Comparison of ENCODE assay signal across 1 cellular context in the genomic region with DNA sequence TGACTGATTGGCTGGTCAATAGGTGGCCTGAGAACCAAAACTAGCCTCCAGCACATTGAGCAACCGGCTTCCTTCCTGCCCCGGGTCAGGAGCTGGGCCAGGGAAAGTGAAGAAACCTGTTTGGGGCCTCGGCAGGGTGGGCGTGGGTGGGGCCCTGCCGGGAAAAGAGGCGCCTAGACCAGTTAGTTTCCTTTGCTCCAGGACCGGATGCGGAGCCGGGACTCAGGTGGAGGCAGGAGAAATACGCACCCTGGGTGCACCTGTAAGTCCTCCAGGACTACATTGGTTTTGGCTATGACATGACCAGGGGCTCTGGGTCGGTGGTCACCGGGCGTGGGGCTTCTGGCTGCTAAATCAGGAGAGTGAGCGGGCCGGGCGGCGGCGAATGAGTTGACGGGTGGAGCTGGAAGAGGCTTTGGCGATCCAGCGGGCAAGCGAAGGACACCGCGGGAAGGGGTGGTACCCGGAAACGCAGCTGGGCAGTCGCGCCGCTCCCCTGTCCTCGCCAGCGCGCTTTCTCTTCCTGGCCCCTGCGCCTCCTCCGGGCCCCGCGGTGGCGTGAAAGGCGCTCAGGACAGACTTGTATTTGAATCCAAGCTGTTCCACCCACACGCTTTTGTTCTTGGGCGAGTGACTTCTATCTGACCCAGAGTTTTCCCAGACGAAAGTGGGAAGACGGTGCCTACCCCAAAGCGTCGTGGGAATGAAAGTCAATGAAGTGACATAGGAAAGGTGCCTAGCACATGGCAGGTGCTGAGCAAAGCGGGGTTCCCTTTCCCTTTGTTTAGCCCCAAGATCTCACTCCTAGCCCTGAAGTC.
A peak's percentile ranks its signal among the peaks of the same experiment; 100 is the strongest.
TF ChIP-seq lines count a peak whose summit lies in the region.

No MANE protein-coding gene starts in this region.

TF ChIP-seq in HepG2, 621 proteins besides CTCF, POLR2A, EP300 and RAD21 (continued from another document):
- TF ChIP-seq ZNF687 (CRISPR knock-in tag; IDR thresholded peaks at IDR 0.05) (peak; percentile 13), SOX6 (IDR thresholded peaks at IDR 0.05) (no peak), SOX6 (CRISPR knock-in tag; IDR thresholded peaks at IDR 0.05) (0 out of 2 replicates have a peak, but pooled peaks have one; percentile 3), RXRA (CRISPR knock-in tag; IDR thresholded peaks at IDR 0.05) (no peak), CBX2 (IDR thresholded peaks at IDR 0.05; ENCODE audit: low read depth, low read length) (no peak), CBX2 (CRISPR knock-in tag; IDR thresholded peaks at IDR 0.05; ENCODE audit: low read depth) (no peak), GABPB1 (CRISPR knock-in tag; IDR thresholded peaks at IDR 0.05) (peak; percentile 40; the same call in 1 of the 2 replicates), CEBPB (IDR thresholded peaks at IDR 0.05; ENCODE audit: borderline replicate concordance, low read depth, low read length) (peak; percentile 26; the same call in 1 of the 2 replicates), SIN3A (IDR thresholded peaks at IDR 0.05; ENCODE audit: borderline replicate concordance, low read depth, low read length) (no peak)
TF ChIP-seq in HepG2: peak in this region for 7.
